In genomic region chr2:108377411-108377810, GRCh38 we compare ENCODE assay signal across 1 cellular context.
A peak's percentile ranks its signal among the peaks of the same experiment; 100 is the strongest.
TF ChIP-seq lines count a peak whose summit lies in the region.

No MANE protein-coding gene starts in this region.

TF ChIP-seq in HepG2, 621 proteins besides CTCF, POLR2A, EP300 and RAD21 (continued from another document):
- no peak for TF ChIP-seq MEF2D (CRISPR knock-in tag; IDR thresholded peaks at IDR 0.05)
- 0 out of 2 replicates have a peak, but pooled peaks have one; percentile 57 for TF ChIP-seq ATF5 (CRISPR knock-in tag; IDR thresholded peaks at IDR 0.05; ENCODE audit: low read depth)
- TF ChIP-seq MTF2 (CRISPR knock-in tag; IDR thresholded peaks at IDR 0.05; ENCODE audit: borderline replicate concordance), result 0 out of 2 replicates have a peak, but pooled peaks have one; percentile 34
- TF ChIP-seq ELF4 (CRISPR knock-in tag; IDR thresholded peaks at IDR 0.05; ENCODE audit: borderline replicate concordance), result 0 out of 2 replicates have a peak, but pooled peaks have one; percentile 36
- 0 out of 2 replicates have a peak, but pooled peaks have one; percentile 0 for TF ChIP-seq CEBPB (IDR thresholded peaks at IDR 0.05; ENCODE audit: borderline replicate concordance, low read depth, low read length)
- no peak for TF ChIP-seq ZNF549 (CRISPR knock-in tag; IDR thresholded peaks at IDR 0.05)
- TF ChIP-seq ZSCAN29 (CRISPR knock-in tag; conservative IDR thresholded peaks at IDR 0.05), result peak; percentile 40; the same call in 1 of the 2 replicates
- no peak for TF ChIP-seq KDM2A (CRISPR knock-in tag; IDR thresholded peaks at IDR 0.05; ENCODE audit: borderline replicate concordance, low read depth)
- TF ChIP-seq RXRB (CRISPR knock-in tag; IDR thresholded peaks at IDR 0.05; ENCODE audit: borderline replicate concordance), result 0 out of 2 replicates have a peak, but pooled peaks have one; percentile 25
- TF ChIP-seq PHF20 (CRISPR knock-in tag; IDR thresholded peaks at IDR 0.05), result 0 out of 2 replicates have a peak, but pooled peaks have one; percentile 12
